In the genomic region with DNA sequence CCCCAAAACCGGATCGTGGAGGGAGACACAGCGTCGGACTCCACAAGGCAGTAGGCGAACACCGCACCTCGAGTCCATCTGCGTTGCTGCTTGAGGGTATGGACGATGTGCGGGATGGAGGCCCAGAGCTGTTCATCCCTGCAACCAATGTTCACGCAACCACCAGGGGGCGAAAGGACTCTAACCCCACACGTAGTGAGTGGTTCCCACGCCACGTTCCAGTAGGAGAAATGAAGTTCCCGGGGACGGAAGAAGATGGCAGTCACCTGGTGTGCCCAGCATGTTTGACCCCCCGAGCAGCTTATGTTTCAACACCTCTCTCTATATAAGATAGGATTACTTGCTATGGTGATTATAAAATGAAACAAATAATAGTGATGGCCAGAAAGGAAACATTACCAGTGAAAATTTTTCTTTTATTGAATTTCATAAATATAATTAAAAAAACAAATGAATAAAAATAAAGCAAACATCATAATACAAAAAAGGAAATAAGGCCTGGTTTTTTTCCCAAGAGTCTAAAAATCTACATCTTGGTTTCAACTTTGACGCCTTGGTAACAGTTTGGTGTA, we compare ENCODE assay signal across 8 cellular contexts.
DNase-seq lines count a peak whose midpoint lies in the region; ATAC-seq and TF ChIP-seq lines count a peak whose summit lies in the region.

No MANE protein-coding gene starts in this region.

- H3K27me3 ChIP-seq in Loucy (ENCODE audit: insufficient read depth, low read length, poor library complexity, severe bottlenecking): no peaks in the 10 kb centered on the region

- no peaks in the 10 kb centered on the region for H3K79me2 ChIP-seq in Loucy (ENCODE audit: insufficient read depth, low read length)

- intact Hi-C loops in MCF 10A (cut with micrococcal nuclease): loop anchor here (1.0 to 10.0 kb wide), 5 partner anchors 359 to 610 kb away; a partner anchor contains a TSS

- H3K36me3 ChIP-seq in Loucy (ENCODE audit: insufficient read depth, low read length): no peaks in the 10 kb centered on the region

- no peaks in the 10 kb centered on the region for H3K9me3 ChIP-seq in Loucy (ENCODE audit: insufficient read depth, low read depth, low read length)

- no peaks in the 10 kb centered on the region for H3K9me3 Mint-ChIP-seq in MCF 10A (ENCODE audit: unreplicated experiment)

- CTCF ChIA-PET in MCF 10A (lab: Yijun Ruan, JAX): interaction anchor here (0.7 to 13.0 kb wide), 11 partner anchors 9 to 611 kb away, joined by 3 to 185 read pairs (median 4); no protein-coding TSS in a partner anchor

- H3K4me3 Mint-ChIP-seq in MCF 10A (ENCODE audit: unreplicated experiment): peak overlapping the region; percentile 18

- POLR2A ChIA-PET in MCF 10A (lab: Yijun Ruan, JAX): interaction anchor here (0.6 to 3.1 kb wide), 9 partner anchors 11 to 541 kb away, joined by 3 to 15 read pairs (median 3); no protein-coding TSS in a partner anchor

- no peaks in the 10 kb centered on the region for H4K20me1 ChIP-seq in Loucy (ENCODE audit: insufficient read depth, low read length, poor library complexity, severe bottlenecking)

- no peak overlapping the region for H3K4me2 ChIP-seq in Loucy (ENCODE audit: low read depth, low read length, poor library complexity, severe bottlenecking)

- H3K4me1 ChIP-seq in Loucy (ENCODE audit: insufficient read depth, low read length, poor library complexity, severe bottlenecking): no peaks in the 10 kb centered on the region

- H3K4me1 Mint-ChIP-seq in MCF 10A (ENCODE audit: insufficient read depth, unreplicated experiment): peaks cover 7% of the 10 kb centered on the region

- no peak overlapping the region for H3K9ac ChIP-seq in Loucy (ENCODE audit: low read depth, low read length, poor library complexity, severe bottlenecking)

- H3K27me3 Mint-ChIP-seq in MCF 10A (ENCODE audit: insufficient read depth, unreplicated experiment): peaks cover 36% of the 10 kb centered on the region

- no peaks in the 10 kb centered on the region for H3K36me3 Mint-ChIP-seq in MCF 10A (ENCODE audit: insufficient read depth, unreplicated experiment)

- no peaks in the 10 kb centered on the region for H3K9me2 ChIP-seq in Loucy (replicated peaks; ENCODE audit: low read depth, low read length)

- no peak overlapping the region for H3K27ac Mint-ChIP-seq in MCF 10A (ENCODE audit: low read depth, unreplicated experiment)

- DNase-seq in ELR (ENCODE audit: low read depth) (peak; percentile 90), T follicular helper cell (ENCODE audit: low read depth) (peak; percentile 20), MCF 10A (ENCODE audit: unreplicated experiment) (peak; percentile 86), inferior parietal cortex (ENCODE audit: extremely low spot score) (peak; percentile 78), Kasumi-1 (lab: John Stamatoyannopoulos, UW) (no peak)
- peak in 3 of 4 experiments; percentile 19 to 36 (median 20) for DNase-seq in stimulated activated CD4-positive, alpha-beta T cell treated with anti-CD3 and anti-CD28 coated beads, Interleukin-1b, Interleukin-23, amount 100 ng/mL, for 24 hours (ENCODE audit: low read depth in 4 of 4, low spot score in 1 of 4)

- H2AFZ ChIP-seq in Loucy (ENCODE audit: low read length): no peak overlapping the region

- H3K4me3 ChIP-seq in Loucy (ENCODE audit: low read length, poor library complexity, severe bottlenecking): no peak overlapping the region

- no peak for ATAC-seq in GM18873 (IDR thresholded peaks at IDR 0.05; ENCODE audit: low FRiP score, unreplicated experiment)

- TF ChIP-seq CTCF in Loucy (conservative IDR thresholded peaks at IDR 0.05; ENCODE audit: low read length) (peak; percentile 75), MCF 10A (IDR thresholded peaks at IDR 0.05; ENCODE audit: unreplicated experiment) (peak; percentile 63)

- H3F3A ChIP-seq in Loucy (ENCODE audit: low read depth): no peaks in the 10 kb centered on the region

- BruUV-seq in MCF 10A (replicated peaks; lab: Mats Ljungman, UMichigan): no TSS peak

Comparison
In these comparisons a context has a peak if more than half of its experiments do, and no peak if none do; other contexts are left out.
1. DNase-seq: peak in ELR (single experiment), T follicular helper cell (single experiment), MCF 10A (single experiment), inferior parietal cortex (single experiment) and stimulated activated CD4-positive, alpha-beta T cell treated with anti-CD3 and anti-CD28 coated beads, Interleukin-1b, Interleukin-23, amount 100 ng/mL, for 24 hours (3 of 4); none in Kasumi-1 (0 of 2).